Comparison of ENCODE assay signal across 1 cellular context in genomic region chr1:212671342-212672031, GRCh38.
A peak's percentile ranks its signal among the peaks of the same experiment; 100 is the strongest.
TF ChIP-seq lines count a peak whose summit lies in the region.

No MANE protein-coding gene starts in this region.

TF ChIP-seq in HEK293, 187 proteins besides CTCF, POLR2A, EP300 and RAD21 (continued from another document):
- TF ChIP-seq, protein P1, sequence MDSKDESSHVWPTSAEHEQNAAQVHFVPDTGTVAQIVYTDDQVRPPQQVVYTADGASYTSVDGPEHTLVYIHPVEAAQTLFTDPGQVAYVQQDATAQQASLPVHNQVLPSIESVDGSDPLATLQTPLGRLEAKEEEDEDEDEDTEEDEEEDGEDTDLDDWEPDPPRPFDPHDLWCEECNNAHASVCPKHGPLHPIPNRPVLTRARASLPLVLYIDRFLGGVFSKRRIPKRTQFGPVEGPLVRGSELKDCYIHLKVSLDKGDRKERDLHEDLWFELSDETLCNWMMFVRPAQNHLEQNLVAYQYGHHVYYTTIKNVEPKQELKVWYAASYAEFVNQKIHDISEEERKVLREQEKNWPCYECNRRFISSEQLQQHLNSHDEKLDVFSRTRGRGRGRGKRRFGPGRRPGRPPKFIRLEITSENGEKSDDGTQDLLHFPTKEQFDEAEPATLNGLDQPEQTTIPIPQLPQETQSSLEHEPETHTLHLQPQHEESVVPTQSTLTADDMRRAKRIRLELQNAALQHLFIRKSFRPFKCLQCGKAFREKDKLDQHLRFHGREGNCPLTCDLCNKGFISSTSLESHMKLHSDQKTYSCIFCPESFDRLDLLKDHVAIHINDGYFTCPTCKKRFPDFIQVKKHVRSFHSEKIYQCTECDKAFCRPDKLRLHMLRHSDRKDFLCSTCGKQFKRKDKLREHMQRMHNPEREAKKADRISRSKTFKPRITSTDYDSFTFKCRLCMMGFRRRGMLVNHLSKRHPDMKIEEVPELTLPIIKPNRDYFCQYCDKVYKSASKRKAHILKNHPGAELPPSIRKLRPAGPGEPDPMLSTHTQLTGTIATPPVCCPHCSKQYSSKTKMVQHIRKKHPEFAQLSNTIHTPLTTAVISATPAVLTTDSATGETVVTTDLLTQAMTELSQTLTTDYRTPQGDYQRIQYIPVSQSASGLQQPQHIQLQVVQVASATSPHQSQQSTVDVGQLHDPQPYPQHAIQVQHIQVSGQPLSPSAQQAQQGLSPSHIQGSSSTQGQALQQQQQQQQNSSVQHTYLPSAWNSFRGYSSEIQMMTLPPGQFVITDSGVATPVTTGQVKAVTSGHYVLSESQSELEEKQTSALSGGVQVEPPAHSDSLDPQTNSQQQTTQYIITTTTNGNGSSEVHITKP (tag by site-specific recombination; IDR thresholded peaks at IDR 0.05), result peak; percentile 93
- TF ChIP-seq ZNF433 (tag by site-specific recombination; IDR thresholded peaks at IDR 0.05; ENCODE audit: low read depth), result no peak
- TF ChIP-seq INSM2 (tag by site-specific recombination; IDR thresholded peaks at IDR 0.05), result 0 out of 2 replicates have a peak, but pooled peaks have one; percentile 16
